ENCODE assay signal across 36 cellular contexts in the genomic region with DNA sequence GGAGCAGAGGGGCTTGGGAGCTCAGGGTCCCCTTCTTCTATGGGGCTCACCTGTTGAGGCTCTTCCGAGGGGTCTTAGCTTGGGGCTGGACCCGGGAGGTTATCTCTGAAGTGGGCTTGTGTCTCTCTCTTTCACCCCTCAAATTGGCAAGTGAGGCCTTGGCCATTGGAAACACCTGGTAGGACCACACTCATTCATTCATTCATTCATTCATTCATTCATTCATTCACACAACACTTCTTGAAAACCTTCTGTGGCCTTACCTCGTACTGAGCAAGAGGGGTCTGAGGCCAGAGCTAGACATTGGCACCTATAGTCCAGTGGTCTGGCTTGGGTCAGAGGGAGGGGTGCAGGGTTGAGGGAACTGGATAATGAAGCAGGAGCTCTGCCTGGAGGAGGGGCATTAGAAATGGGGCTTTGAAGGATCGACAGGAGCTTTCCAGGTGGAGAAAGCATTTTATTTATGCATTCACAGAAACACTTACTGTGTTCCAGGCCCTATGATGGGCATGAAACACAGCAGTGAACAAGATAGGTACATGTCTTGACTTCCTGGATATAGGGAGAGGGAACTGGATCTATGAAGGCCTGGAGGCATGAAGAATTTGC. TPM values are rescaled to one million over a fixed set of nuclear protein-coding genes. Genes with fewer than 3 reads are reported as not detected.
"Had no signal": no experiment of that assay in that cellular context is flagged by ENCODE, and none has a peak within 500 bp of the region (broad histone marks: within the 10 kb centered on the region; RNA-seq: fewer than 3 reads in every experiment).

No MANE protein-coding gene starts in this region.

- H3K36me3 ChIP-seq: adrenal gland, brain microvascular endothelial cell, breast epithelium, cardiac muscle cell had no signal

- H3K4me1 ChIP-seq: adrenal gland, body of pancreas, breast epithelium had no signal

- H3K4me3 ChIP-seq: adrenal gland, body of pancreas, breast epithelium, cardiac muscle cell had no signal

- DNase-seq: activated B cell treated with CpG ODN at 0.5 μM for 24 hours; activated CD4-positive, alpha-beta memory T cell treated with anti-CD3 and anti-CD28 coated beads for 36 hours; activated CD4-positive, alpha-beta T cell treated with anti-CD3 and anti-CD28 coated beads for 4 hours; activated CD4-positive, alpha-beta T cell treated with anti-CD3 and anti-CD28 coated beads, Interleukin-2, amount 10 ng/mL, durations not matched to agents 24 days and 14 days; activated CD4-positive, alpha-beta T cell treated with anti-CD3 and anti-CD28 coated beads, Interleukin-2, amount 50 U/mL, for 1 hour; activated CD4-positive, alpha-beta T cell treated with anti-CD3 and anti-CD28 coated beads, Interleukin-2, amount 50 U/mL, for 4 hours; activated CD4-positive, CD25-positive, alpha-beta regulatory T cell treated with anti-CD3 and anti-CD28 coated beads, Interleukin-2, amount 50 U/mL, for 72 hours; activated CD8-positive, alpha-beta memory T cell treated with anti-CD3 and anti-CD28 coated beads, Interleukin-2, amount 50 U/mL, for 4 hours; activated CD8-positive, alpha-beta T cell treated with anti-CD3 and anti-CD28 coated beads for 36 hours; activated effector memory CD4-positive, alpha-beta T cell treated with anti-CD3 and anti-CD28 coated beads, Interleukin-2, amount 50 U/mL, for 16 hours; activated gamma-delta T cell treated with Interleukin-2 at 50 U/mL for 16 hours; activated naive CD4-positive, alpha-beta T cell; activated naive CD4-positive, alpha-beta T cell treated with anti-CD3 and anti-CD28 coated beads for 36 hours; activated naive CD4-positive, alpha-beta T cell treated with anti-CD3 and anti-CD28 coated beads, Interleukin-2, amount 50 U/mL, for 16 hours; activated naive CD8-positive, alpha-beta T cell treated with anti-CD3 and anti-CD28 coated beads for 36 hours; activated T-cell treated with anti-CD3 and anti-CD28 coated beads for 4 hours; activated T-cell treated with anti-CD3 and anti-CD28 coated beads, Interleukin-2, amount 50 U/mL, for 1 hour; activated T-cell treated with anti-CD3 and anti-CD28 coated beads, Interleukin-2, amount 50 U/mL, for 4 hours; activated T-cell treated with anti-CD3 and anti-CD28 coated beads, Interleukin-2, amount 50 U/mL, for 72 hours; adrenal gland; amniotic stem cell; aorta; body of pancreas; brain microvascular endothelial cell; caudate nucleus; cerebellar nuclear complex; T-helper 2 cell; T-helper 9 cell had no signal

- FAIRE-seq: astrocyte, TTC549 had no signal

- H3K9me3 ChIP-seq: adrenal gland, body of pancreas had no signal

- ATAC-seq: activated CD8-positive, alpha-beta T cell treated with anti-CD3 and anti-CD28 coated beads for 36 hours; activated naive CD4-positive, alpha-beta T cell treated with anti-CD3 and anti-CD28 coated beads, Interleukin-2, amount 50 U/mL, for 72 hours; activated T-cell treated with anti-CD3 and anti-CD28 coated beads, Interleukin-2, amount 50 U/mL, for 4 hours; activated T-cell treated with anti-CD3 and anti-CD28 coated beads, Interleukin-2, amount 50 U/mL, for 72 hours; activated T-helper 17 cell treated with anti-CD3 and anti-CD28 coated beads, Interleukin-2, amount 50 U/mL, for 72 hours; body of pancreas had no signal

- H3K27ac ChIP-seq: adrenal gland, body of pancreas, brain microvascular endothelial cell, breast epithelium, cardiac muscle cell, VCaP had no signal

RNA-seq across cellular contexts. Expression of a gene that starts 5.5 kb away (rescaled TPM):
- total RNA-seq: activated B cell treated with CpG ODN at 0.5 μM for 24 hours; activated naive CD4-positive, alpha-beta T cell treated with anti-CD3 and anti-CD28 coated beads for 36 hours; aorta had no signal

RNA-seq across cellular contexts. Expression of a gene that starts 51.4 kb away (rescaled TPM):
- total RNA-seq: astrocyte, cardiac muscle cell, chondrocyte had no signal
- polyA plus RNA-seq: cardiac muscle cell had no signal
